ENCODE assay signal across 8 cellular contexts in the genomic region with DNA sequence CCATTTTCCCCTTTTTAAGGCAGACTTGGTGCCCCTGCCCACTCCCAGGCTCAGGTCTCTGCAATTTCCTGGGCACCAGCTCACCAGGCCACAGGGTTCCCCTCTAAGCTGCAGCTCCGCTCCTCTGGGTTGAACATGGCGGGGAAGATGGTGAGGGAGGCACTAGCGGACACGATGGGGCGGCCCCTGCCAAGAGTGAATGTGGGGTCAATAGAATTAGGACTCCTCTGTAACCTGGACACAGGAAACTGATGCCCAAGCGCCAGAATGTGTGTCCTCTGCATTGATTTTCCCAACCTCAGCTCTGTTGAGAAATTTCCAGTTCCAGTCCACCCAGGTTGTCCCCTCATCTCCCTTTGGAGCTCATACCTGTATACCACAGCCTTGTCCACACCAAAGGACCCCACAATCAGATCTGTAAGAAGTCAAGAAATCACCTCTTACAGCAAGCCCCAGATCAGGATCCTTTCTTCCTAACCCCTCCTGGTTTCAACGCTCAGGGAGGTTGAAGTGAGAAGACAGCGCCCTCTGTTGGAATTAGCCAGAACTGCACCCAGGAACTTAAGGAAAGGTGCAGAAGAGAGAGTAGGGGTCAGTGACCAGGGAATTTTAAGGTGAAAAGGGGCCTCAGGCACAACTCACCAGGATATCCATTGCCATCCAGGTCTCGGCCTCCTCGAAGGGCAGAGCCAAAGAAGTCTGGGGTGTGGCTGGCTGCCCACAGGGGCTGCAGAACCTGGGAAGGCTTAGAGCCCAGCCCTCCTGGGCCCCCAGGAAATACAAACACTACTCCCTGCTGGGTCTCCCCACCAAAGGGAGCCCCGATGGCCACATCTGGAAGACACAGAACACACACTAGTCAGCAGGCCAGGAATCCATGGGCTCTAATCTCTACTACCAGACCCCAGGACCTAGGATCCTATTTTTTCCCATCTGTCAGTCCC. TPM values are rescaled to one million over a fixed set of nuclear protein-coding genes. Genes with fewer than 3 reads are reported as not detected.
DNase-seq lines count a peak whose midpoint lies in the region; ATAC-seq and TF ChIP-seq lines count a peak whose summit lies in the region.

No MANE protein-coding gene starts in this region.

- ATAC-seq in activated T-helper 17 cell treated with anti-CD3 and anti-CD28 coated beads, Interleukin-2, amount 50 U/mL, for 72 hours (replicated peaks), result no peak
- ATAC-seq in gastroesophageal sphincter (no peak), HG03280 (IDR thresholded peaks at IDR 0.05; ENCODE audit: unreplicated experiment) (no peak)

- DNase-seq in AG04450 (ENCODE audit: low read depth, low spot score), result no peak
- DNase-seq in NT2/D1 (ENCODE audit: low read depth, low spot score), result peak; percentile 71
- no peak for DNase-seq in retinal pigment epithelial cell (ENCODE audit: low read depth)
- no peak for DNase-seq in cerebellum (ENCODE audit: low spot score)

- TF ChIP-seq EP300 in gastroesophageal sphincter (IDR thresholded peaks at IDR 0.05), result no peak

- H3K4me1 ChIP-seq in NT2/D1 (ENCODE audit: insufficient read depth, insufficient read length) (peaks cover 2% of the 10 kb centered on the region), gastroesophageal sphincter (peaks cover 0 to 48% (median 0%) of the 10 kb centered on the region in 3 donors)

- H3K27me3 Mint-ChIP-seq in activated T-helper 17 cell treated with anti-CD3 and anti-CD28 coated beads, Interleukin-2, amount 50 U/mL, for 72 hours, result no peaks in the 10 kb centered on the region

- peaks cover 26% of the 10 kb centered on the region for H3K4me1 Mint-ChIP-seq in activated T-helper 17 cell treated with anti-CD3 and anti-CD28 coated beads, Interleukin-2, amount 50 U/mL, for 72 hours

- POLR2A ChIA-PET in AG04450 (lab: Yijun Ruan, JAX), result no interaction called here

- H3K27ac Mint-ChIP-seq in activated T-helper 17 cell treated with anti-CD3 and anti-CD28 coated beads, Interleukin-2, amount 50 U/mL, for 72 hours, result peak overlapping the region; percentile 60

- H3K9me3 ChIP-seq in AG04450 (ENCODE audit: control insufficient read depth, insufficient read depth, low read length), result no peaks in the 10 kb centered on the region
- no peaks in the 10 kb centered on the region for H3K9me3 ChIP-seq in NT2/D1 (ENCODE audit: insufficient read depth, low read length)
- no peaks in the 10 kb centered on the region for H3K9me3 ChIP-seq in gastroesophageal sphincter

- H3K4me3 Mint-ChIP-seq in activated T-helper 17 cell treated with anti-CD3 and anti-CD28 coated beads, Interleukin-2, amount 50 U/mL, for 72 hours, result no peak overlapping the region

- CTCF ChIA-PET in AG04450 (lab: Charles Lee), result interaction anchor here (0.6 to 11.8 kb wide), 26 partner anchors 8 to 557 kb away, joined by 3 to 415 read pairs (median 4); partner anchors contain the start of genes ITGA5 and ZNF385A

- no peaks in the 10 kb centered on the region for H3K9me3 Mint-ChIP-seq in activated T-helper 17 cell treated with anti-CD3 and anti-CD28 coated beads, Interleukin-2, amount 50 U/mL, for 72 hours

- H3K4me3 ChIP-seq in AG04450 (ENCODE audit: low read depth, low read length), result no peak overlapping the region
- no peak overlapping the region for H3K4me3 ChIP-seq in NT2/D1 (ENCODE audit: insufficient read length, low read depth)
- H3K4me3 ChIP-seq in gastroesophageal sphincter, result no peak overlapping the region
- no peak overlapping the region for H3K4me3 ChIP-seq in retinal pigment epithelial cell (ENCODE audit: low read length)

- 50 to 70% methylated on average over 2 to 4 of the region's 11 CpGs for WGBS in gastroesophageal sphincter (ENCODE audit: low coverage in 1 of 2), 2 donors

- peaks cover 100% of the 10 kb centered on the region for H3K36me3 Mint-ChIP-seq in activated T-helper 17 cell treated with anti-CD3 and anti-CD28 coated beads, Interleukin-2, amount 50 U/mL, for 72 hours (ENCODE audit: low read depth)

- no peak overlapping the region for H3K27ac ChIP-seq in AG04450 (ENCODE audit: low read depth, low read length)
- H3K27ac ChIP-seq in gastroesophageal sphincter, result peak overlapping the region in 3 of 4 donors; percentile 39 to 64 (median 63)

- H3K36me3 ChIP-seq in NT2/D1 (ENCODE audit: insufficient read depth, insufficient read length, low read length) (peaks cover 98% of the 10 kb centered on the region), gastroesophageal sphincter (peaks cover 0 to 100% of the 10 kb centered on the region in 2 donors)

- TF ChIP-seq CTCF in AG04450 (IDR thresholded peaks at IDR 0.05; ENCODE audit: low read depth, low read length) (peak; percentile 92), GM12873 (IDR thresholded peaks at IDR 0.05; ENCODE audit: insufficient read depth, low read depth, low read length, missing control alignments) (peak; percentile 95), gastroesophageal sphincter (IDR thresholded peaks at IDR 0.05) (peak in 3 of 4 experiments; percentile 83 to 94 (median 91)), retinal pigment epithelial cell (conservative IDR thresholded peaks at IDR 0.05; ENCODE audit: low read depth, low read length) (peak; percentile 99)

- no peak for TF ChIP-seq POLR2A in gastroesophageal sphincter (IDR thresholded peaks at IDR 0.05)

- H3K27me3 ChIP-seq in AG04450 (ENCODE audit: control insufficient read depth, insufficient read depth, low read length) (no peaks in the 10 kb centered on the region), NT2/D1 (ENCODE audit: insufficient read depth, insufficient read length) (no peaks in the 10 kb centered on the region), gastroesophageal sphincter (no peaks in the 10 kb centered on the region)

- no peak overlapping the region for H3K9ac ChIP-seq in NT2/D1 (ENCODE audit: insufficient read length, low read depth)

RNA-seq across cellular contexts. Expression of gene ITGA5, which starts 14.7 kb away (rescaled TPM):
- polyA plus RNA-seq in AG04450 (2011; rRNA removed), result 160 and 185 TPM in 2 replicates
- polyA minus RNA-seq in AG04450 (2011; rRNA and poly(A)+ RNA removed), result 241 and 280 TPM in 2 replicates
- total RNA-seq in activated T-helper 17 cell treated with anti-CD3 and anti-CD28 coated beads, Interleukin-2, amount 50 U/mL, for 72 hours, result 100 to 1,000 TPM in 1 of 2 donors, 10 to 100 TPM in 1; 29.9 to 211 TPM
- total RNA-seq in gastroesophageal sphincter, result 100 to 1,000 TPM; 141 to 908 (median 220) TPM
- total RNA-seq in cerebellum, result 9.9 TPM

RNA-seq across cellular contexts. Expression of gene ZNF385A, which starts 19.8 kb away (rescaled TPM):
- polyA plus RNA-seq in AG04450 (2011; rRNA removed), result 1.5 and 2.8 TPM in 2 replicates
- polyA minus RNA-seq in AG04450 (2011; rRNA and poly(A)+ RNA removed), result 2.9 and 3.1 TPM in 2 replicates
- total RNA-seq in activated T-helper 17 cell treated with anti-CD3 and anti-CD28 coated beads, Interleukin-2, amount 50 U/mL, for 72 hours, result 1 to 10 TPM in 1 of 2 donors, under 1 TPM in 1; 0.48 to 2.6 TPM
- total RNA-seq in gastroesophageal sphincter (10 to 100 TPM in 3 of 4 donors, 1 to 10 TPM in 1; 7.5 to 28.0 (median 19.5) TPM), cerebellum (1.7 TPM)

RNA-seq across cellular contexts. Expression of gene GPR84, which starts 40.0 kb away (rescaled TPM):
- polyA plus RNA-seq in AG04450 (2011; rRNA removed), result not detected in 2 replicates
- not detected in 2 replicates for polyA minus RNA-seq in AG04450 (2011; rRNA and poly(A)+ RNA removed)
- total RNA-seq in activated T-helper 17 cell treated with anti-CD3 and anti-CD28 coated beads, Interleukin-2, amount 50 U/mL, for 72 hours, result 1 to 10 TPM in 1 of 2 donors, under 1 TPM in 1; 0.24 to 2.2 TPM
- total RNA-seq in gastroesophageal sphincter, result under 1 TPM in 1 of 4 donors, not detected in 3; 0.54 TPM
- total RNA-seq in cerebellum, result 0.36 TPM
